In the genomic region with DNA sequence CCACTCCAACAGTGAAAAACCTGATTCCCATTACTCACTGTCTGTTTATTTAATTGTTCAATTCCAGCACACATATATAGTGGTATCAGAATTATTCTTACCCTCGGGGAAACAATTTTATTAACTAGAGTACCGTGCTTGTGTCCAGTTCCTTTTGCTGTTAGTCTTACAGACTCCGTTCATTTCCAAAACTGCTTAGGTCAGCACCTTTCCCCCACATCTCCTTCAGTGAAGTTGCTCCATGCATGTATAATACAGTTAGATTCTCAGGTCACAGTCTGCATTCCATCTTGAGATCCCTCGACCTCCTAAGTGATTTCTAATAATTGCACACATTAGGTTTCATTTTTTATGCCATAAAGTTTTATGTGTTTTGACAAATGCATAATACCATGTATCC, we compare ENCODE assay signal across 24 cellular contexts. TPM values are rescaled to one million over a fixed set of nuclear protein-coding genes. Genes with fewer than 3 reads are reported as not detected.
DNase-seq lines count a peak whose midpoint lies in the region; ATAC-seq, FAIRE-seq and TF ChIP-seq lines count a peak whose summit lies in the region.
"Had no signal": no experiment of that assay in that cellular context is flagged by ENCODE, and none has a peak within 500 bp of the region (broad histone marks: within the 10 kb centered on the region; RNA-seq: fewer than 3 reads in every experiment).

No MANE protein-coding gene starts in this region.

- in situ Hi-C loops in HepG2 (cut with HindIII; ENCODE audit: extremely low pct_ligation_motif_present, low pct_unique_long_range_greater_than_20kb) (no loop called here), IMR-90 (cut with MboI; ENCODE audit: low sequenced_read_pairs) (no loop called here)

- H3K14ac ChIP-seq in IMR-90 (replicated peaks; ENCODE audit: low read depth, low read length) (no peak overlapping the region), H1 (ENCODE audit: insufficient read length) (no peak overlapping the region)

- WGBS in HepG2 (ENCODE audit: low lambda C conversion rate), result 14% methylated on average over 4 of the region's 4 CpGs
- 58% methylated on average over 4 of the region's 4 CpGs for WGBS in right lobe of liver (ENCODE audit: insufficient coverage, low coverage, low lambda C conversion rate, missing lambda C conversion rate)
- WGBS in IMR-90 (ENCODE audit: extremely low coverage in 2 of 2, insufficient read length in 1 of 2), 2 experiments, result 100% methylated on average over 1 of the region's 4 CpGs; no CpG with 5 or more reads in 1 of the 2 experiments
- WGBS in H1 (ENCODE audit: extremely low coverage in 1 of 2, insufficient coverage in 1 of 2, insufficient read length in 1 of 2, insufficient replicate concordance in 2 of 2, low coverage in 1 of 2, low lambda C conversion rate in 2 of 2, missing lambda C conversion rate in 1 of 2), 2 experiments, result 90% methylated on average over 4 of the region's 4 CpGs; no CpG with 5 or more reads in 1 of the 2 experiments

- ATAC-seq in HepG2 (no peak), right lobe of liver (no peak), IMR-90 (ENCODE audit: low read depth) (no peak), GM21447 (IDR thresholded peaks at IDR 0.05; ENCODE audit: unreplicated experiment) (no peak)
- ATAC-seq: GM12878 had no signal

- H2AK5ac ChIP-seq in IMR-90 (ENCODE audit: low read depth, low read length) (no peak overlapping the region), H1 (ENCODE audit: low read depth, low read length) (no peak overlapping the region)

- no peak overlapping the region for H4K91ac ChIP-seq in IMR-90 (ENCODE audit: insufficient read depth, low read depth, low read length)
- no peak overlapping the region for H4K91ac ChIP-seq in H1 (replicated peaks; ENCODE audit: insufficient read length, low read length)

- H3K23ac ChIP-seq in IMR-90 (ENCODE audit: low read depth, low read length), result no peak overlapping the region
- H3K23ac ChIP-seq in H1 (ENCODE audit: insufficient read length), result no peak overlapping the region

- H3K9ac ChIP-seq in HepG2 (ENCODE audit: insufficient read depth, low read depth, low read length) (no peak overlapping the region), IMR-90 (ENCODE audit: low read depth, low read length) (no peak overlapping the region), H1 (replicated peaks in 1 of 4; ENCODE audit: extremely low read depth in 1 of 4, low read depth in 3 of 4, low read length in 3 of 4) (no peak overlapping the region)
- H3K9ac ChIP-seq: BLaER1 had no signal

- dilution Hi-C loops in IMR-90 (cut with HindIII; ENCODE audit: low sequenced_read_pairs, unreplicated experiment), result no loop called here

- H3K18ac ChIP-seq in IMR-90 (ENCODE audit: low read depth, low read length), result no peak overlapping the region
- no peak overlapping the region for H3K18ac ChIP-seq in H1 (ENCODE audit: extremely low read depth, low read length)

- H2BK15ac ChIP-seq in IMR-90 (ENCODE audit: low read depth, low read length) (no peak overlapping the region), H1 (ENCODE audit: low read length) (no peak overlapping the region)

- no peak overlapping the region for H2BK5ac ChIP-seq in IMR-90 (ENCODE audit: low read depth, low read length, poor library complexity, severe bottlenecking)
- no peak overlapping the region for H2BK5ac ChIP-seq in H1 (ENCODE audit: low read depth, low read length)

- no peaks in the 10 kb centered on the region for H3K27me3 ChIP-seq in HepG2 (ENCODE audit: control insufficient read depth in 1 of 2, insufficient read depth in 2 of 2, low read length in 2 of 2)
- H3K27me3 ChIP-seq in right lobe of liver, result no peaks in the 10 kb centered on the region
- peaks cover 2% of the 10 kb centered on the region; the same call in 1 of the 2 replicates for H3K27me3 ChIP-seq in IMR-90 (ENCODE audit: control insufficient read depth, insufficient read depth, low read length)
- H3K27me3 ChIP-seq in H1 (replicated peaks in 1 of 4; ENCODE audit: control insufficient read depth in 3 of 4, extremely low read depth in 1 of 4, insufficient read depth in 3 of 4, low read length in 3 of 4), result no peaks in the 10 kb centered on the region
- H3K27me3 ChIP-seq: BE2C, BLaER1 had no signal

- H3K36me3 ChIP-seq in HepG2 (replicated peaks in 1 of 2; ENCODE audit: control insufficient read depth in 1 of 2, insufficient read depth in 2 of 2, low read length in 2 of 2) (no peaks in the 10 kb centered on the region), right lobe of liver (no peaks in the 10 kb centered on the region), IMR-90 (ENCODE audit: control insufficient read depth, insufficient read depth, low read length) (no peaks in the 10 kb centered on the region), H1 (ENCODE audit: control insufficient read depth in 2 of 4, insufficient read depth in 4 of 4, low read length in 3 of 4) (no peaks in the 10 kb centered on the region)
- H3K36me3 ChIP-seq: BE2C, BLaER1 had no signal

- H3K9me3 ChIP-seq in HepG2 (ENCODE audit: low read length) (no peaks in the 10 kb centered on the region), right lobe of liver (no peaks in the 10 kb centered on the region), IMR-90 (ENCODE audit: control insufficient read depth, insufficient read depth, low read length) (no peaks in the 10 kb centered on the region), H1 (ENCODE audit: insufficient read depth in 2 of 2, low read depth in 1 of 2, low read length in 1 of 2) (no peaks in the 10 kb centered on the region)
- H3K9me3 ChIP-seq: BE2C, BLaER1 had no signal

- no peak overlapping the region for H2AFZ ChIP-seq in HepG2 (ENCODE audit: low read length)
- H2AFZ ChIP-seq in IMR-90 (replicated peaks; ENCODE audit: low read length, poor library complexity), result no peak overlapping the region
- H2AFZ ChIP-seq in H1 (ENCODE audit: low read length), result no peak overlapping the region

- no peak overlapping the region for H4K8ac ChIP-seq in IMR-90 (ENCODE audit: low read depth in 2 of 2, low read length in 2 of 2)
- no peak overlapping the region for H4K8ac ChIP-seq in H1 (ENCODE audit: extremely low read depth, insufficient read depth, low read length)

- no peaks in the 10 kb centered on the region for H4K20me1 ChIP-seq in HepG2 (ENCODE audit: insufficient read depth, low read length)
- H4K20me1 ChIP-seq in IMR-90 (ENCODE audit: insufficient read depth, low read length), result no peaks in the 10 kb centered on the region
- H4K20me1 ChIP-seq in H1 (replicated peaks in 1 of 2; ENCODE audit: control insufficient read depth in 1 of 2, insufficient read depth in 2 of 2, low read length in 2 of 2), result no peaks in the 10 kb centered on the region
- H4K20me1 ChIP-seq: BLaER1 had no signal

- no peak overlapping the region for H3K4me3 ChIP-seq in HepG2 (replicated peaks in 1 of 3; ENCODE audit: insufficient read depth in 1 of 3, low read depth in 2 of 3, low read length in 3 of 3)
- no peak overlapping the region for H3K4me3 ChIP-seq in right lobe of liver
- no peak overlapping the region for H3K4me3 ChIP-seq in IMR-90 (ENCODE audit: insufficient read depth, low read depth, low read length)
- H3K4me3 ChIP-seq in H1 (ENCODE audit: extremely low read depth in 1 of 4, insufficient read depth in 2 of 4, low read depth in 3 of 4, low read length in 4 of 4), result no peak overlapping the region
- H3K4me3 ChIP-seq: BLaER1, GM12878 had no signal

- no peak for FAIRE-seq in HepG2 (lab: Jason Lieb, UNC)
- FAIRE-seq in H1 (lab: Jason Lieb, UNC), result no peak
- FAIRE-seq: GM12878, GM19239 had no signal

- no peak overlapping the region for H2BK120ac ChIP-seq in IMR-90 (ENCODE audit: low read depth, low read length)
- no peak overlapping the region for H2BK120ac ChIP-seq in H1 (replicated peaks; ENCODE audit: low read depth, low read length)

- DNase-seq in HepG2 (ENCODE audit: low spot score) (no peak), right lobe of liver (no peak), IMR-90 (no peak), H1 (ENCODE audit: low read depth in 1 of 2, low spot score in 2 of 2) (no peak), RKO (ENCODE audit: low spot score) (no peak)
- DNase-seq: ACHN; BE2C; C1 segment of cervical spinal cord; CD4-positive, alpha-beta memory T cell; CD4-positive, CD25-positive, alpha-beta regulatory T cell; DMS 273 treated with DMSO at 0.1 percent for 48 hours; DMS153; DMS53; DMS79; DND-41; EL; GDM1 had no signal

- TF ChIP-seq CTCF in HepG2 (CRISPR knock-in tag; IDR thresholded peaks at IDR 0.05) (no peak), right lobe of liver (IDR thresholded peaks at IDR 0.05) (no peak), IMR-90 (conservative IDR thresholded peaks at IDR 0.05; ENCODE audit: low read depth, low read length) (no peak), H1 (IDR thresholded peaks at IDR 0.05; ENCODE audit: control extremely low read depth in 1 of 3, insufficient read depth in 1 of 3, low read depth in 1 of 3, low read length in 3 of 3) (no peak)

- H2BK20ac ChIP-seq in IMR-90 (ENCODE audit: low read depth, low read length), result no peak overlapping the region
- H2BK20ac ChIP-seq in H1 (ENCODE audit: low read length), result no peak overlapping the region

- H3K79me2 ChIP-seq in HepG2 (ENCODE audit: insufficient read depth, low read length) (no peaks in the 10 kb centered on the region), H1 (ENCODE audit: control insufficient read depth in 1 of 2, insufficient read depth in 2 of 2, low read length in 2 of 2) (no peaks in the 10 kb centered on the region)

- H2BK12ac ChIP-seq in H1 (ENCODE audit: low read depth, low read length), result no peak overlapping the region

- H2AK9ac ChIP-seq in IMR-90 (replicated peaks; ENCODE audit: low read depth, low read length, poor library complexity), result no peak overlapping the region

- CTCF ChIA-PET in HepG2 (lab: Yijun Ruan, JAX; ENCODE audit: low intra/inter-chr PET ratio, low total read pairs) (no interaction called here), IMR-90 (lab: Yijun Ruan, JAX) (no interaction called here), H1 (lab: Charles Lee; ENCODE audit: partially characterized antibody) (no interaction called here)

- TF ChIP-seq RAD21 in HepG2 (CRISPR knock-in tag; IDR thresholded peaks at IDR 0.05) (no peak), IMR-90 (IDR thresholded peaks at IDR 0.05; ENCODE audit: low read length) (no peak), H1 (IDR thresholded peaks at IDR 0.05 in 1 of 2, conservative IDR thresholded peaks at IDR 0.05 in 1 of 2; ENCODE audit: low read depth in 2 of 2, low read length in 2 of 2) (no peak)

- H3K27ac ChIP-seq in HepG2 (ENCODE audit: extremely low read length, insufficient read depth, low read length), result no peak overlapping the region
- no peak overlapping the region for H3K27ac ChIP-seq in right lobe of liver
- H3K27ac ChIP-seq in IMR-90 (ENCODE audit: insufficient read depth, low read length), result no peak overlapping the region
- H3K27ac ChIP-seq in H1 (ENCODE audit: low read depth, low read length), result no peak overlapping the region
- H3K27ac ChIP-seq: 22Rv1, BLaER1 had no signal

- no peak overlapping the region for H3K4me2 ChIP-seq in HepG2 (ENCODE audit: low read depth, low read length)
- H3K4me2 ChIP-seq in IMR-90 (ENCODE audit: low read depth, low read length), result no peak overlapping the region
- no peak overlapping the region for H3K4me2 ChIP-seq in H1 (ENCODE audit: insufficient read depth in 1 of 2, low read depth in 2 of 2, low read length in 2 of 2)
- H3K4me2 ChIP-seq: BLaER1 had no signal

- no peak overlapping the region for H3K56ac ChIP-seq in IMR-90 (ENCODE audit: extremely low read depth, insufficient read depth, low read length)
- H3K56ac ChIP-seq in H1 (replicated peaks; ENCODE audit: insufficient read length, low read depth, low read length), result no peak overlapping the region

- POLR2A ChIA-PET in HepG2 (lab: Yijun Ruan, JAX) (no interaction called here), IMR-90 (lab: Charles Lee; ENCODE audit: unreplicated experiment) (no interaction called here), H1 (lab: Charles Lee; ENCODE audit: partially characterized antibody) (no interaction called here)

- TF ChIP-seq POLR2A in HepG2 (IDR thresholded peaks at IDR 0.05; ENCODE audit: insufficient read depth in 1 of 2, low read depth in 2 of 2, low read length in 2 of 2), result no peak
- TF ChIP-seq POLR2A in right lobe of liver (IDR thresholded peaks at IDR 0.05), result no peak
- no peak for TF ChIP-seq POLR2A in IMR-90 (IDR thresholded peaks at IDR 0.05; ENCODE audit: low read depth, low read length)
- no peak for TF ChIP-seq POLR2A in H1 (IDR thresholded peaks at IDR 0.05; ENCODE audit: control extremely low read depth in 1 of 2, low read depth in 2 of 2, low read length in 2 of 2)

- intact Hi-C loops in HepG2 (cut with micrococcal nuclease; ENCODE audit: unreplicated experiment) (no loop called here), right lobe of liver (cut with DNase I) (no loop called here), IMR-90 (cut with micrococcal nuclease) (no loop called here)

- H3K9me1 ChIP-seq in IMR-90 (ENCODE audit: insufficient read depth, low read length), result no peaks in the 10 kb centered on the region

- H4K5ac ChIP-seq in IMR-90 (ENCODE audit: low read depth, low read length) (no peak overlapping the region), H1 (ENCODE audit: insufficient read length, low read depth, low read length) (no peak overlapping the region)

- H3K23me2 ChIP-seq in H1 (ENCODE audit: low read depth, low read length), result no peaks in the 10 kb centered on the region

- no peaks in the 10 kb centered on the region for H3K4me1 ChIP-seq in HepG2 (ENCODE audit: insufficient read depth, low read length)
- no peaks in the 10 kb centered on the region for H3K4me1 ChIP-seq in right lobe of liver
- H3K4me1 ChIP-seq in IMR-90 (ENCODE audit: control insufficient read depth, insufficient read depth, low read length), result no peaks in the 10 kb centered on the region
- no peaks in the 10 kb centered on the region for H3K4me1 ChIP-seq in H1 (replicated peaks in 1 of 4; ENCODE audit: control insufficient read depth in 3 of 4, insufficient read depth in 4 of 4, low read length in 3 of 4)
- H3K4me1 ChIP-seq: BE2C, BLaER1 had no signal

- H3K4ac ChIP-seq in IMR-90 (ENCODE audit: low read depth, low read length), result no peak overlapping the region
- H3K4ac ChIP-seq in H1 (replicated peaks; ENCODE audit: insufficient read length, low read depth, low read length), result no peak overlapping the region

- TF ChIP-seq EP300 in HepG2 (IDR thresholded peaks at IDR 0.05; ENCODE audit: low read depth in 2 of 2, low read length in 2 of 2) (no peak), HepG2 (CRISPR knock-in tag; IDR thresholded peaks at IDR 0.05; ENCODE audit: borderline replicate concordance) (no peak), H1 (IDR thresholded peaks at IDR 0.05; ENCODE audit: borderline replicate concordance in 1 of 2, low read depth in 2 of 2, low read length in 2 of 2) (no peak)

- no peaks in the 10 kb centered on the region for H3K79me1 ChIP-seq in IMR-90 (ENCODE audit: low read depth in 1 of 2, low read length in 2 of 2)
- H3K79me1 ChIP-seq in H1 (ENCODE audit: low read depth, low read length), result no peaks in the 10 kb centered on the region

- no TSS peak for BruUV-seq in HepG2 (replicated peaks; lab: Mats Ljungman, UMichigan)
- BruUV-seq in IMR-90 (replicated peaks; lab: Mats Ljungman, UMichigan), result no TSS peak

RNA-seq across cellular contexts. Expression of gene ZNF521, which starts 56.3 kb away (rescaled TPM):
- total RNA-seq in HepG2 (2016; rRNA removed; fragmentation: Illumina TruSeq; extraction: Trizol) (0.02 TPM in 1 of 2 replicates, not detected in the other), right lobe of liver (1 to 10 TPM in 3 of 6 experiments, under 1 TPM in 3; 0.31 to 2.9 (median 1.3) TPM), IMR-90 (2012; rRNA removed) (44.7 and 59.3 TPM in 2 replicates)
- not detected in 2 replicates for total RNA-seq in HepG2 (2016; cell fraction: cytosol; rRNA removed; fragmentation: Illumina TruSeq; extraction: Trizol; ENCODE audit: low read depth)
- not detected in 2 replicates for total RNA-seq in HepG2 (2016; cell fraction: insoluble cytoplasmic fraction; rRNA removed; fragmentation: Illumina TruSeq; extraction: Trizol)
- not detected in 2 replicates for total RNA-seq in HepG2 (2016; cell fraction: membrane; rRNA removed; fragmentation: Illumina TruSeq; extraction: Trizol)
- not detected in 2 replicates for total RNA-seq in HepG2 (2016; cell fraction: nucleus; rRNA removed; fragmentation: Illumina TruSeq; extraction: Trizol)
- polyA plus RNA-seq in HepG2 (2011; rRNA removed) (not detected in 2 replicates), IMR-90 (2012; rRNA removed) (21.5 and 30.2 TPM in 2 replicates), H1 (2011; rRNA removed) (9.5 and 12.6 TPM in 2 replicates)
- polyA plus RNA-seq in HepG2 (2011; cell fraction: cytosol; rRNA removed), result not detected in 2 replicates
- polyA plus RNA-seq in HepG2 (2011; cell fraction: nucleus; rRNA removed), result not detected in 2 replicates
- not detected in 2 replicates for polyA plus RNA-seq in HepG2 (2012)
- not detected in 2 replicates for polyA plus RNA-seq in HepG2 (2016; cell fraction: cytosol; fragmentation: Illumina TruSeq; extraction: Trizol; ENCODE audit: low read depth)
- polyA plus RNA-seq in HepG2 (2016; cell fraction: insoluble cytoplasmic fraction; fragmentation: Illumina TruSeq; extraction: Trizol; ENCODE audit: low read depth), result not detected in 2 replicates
- polyA plus RNA-seq in HepG2 (2016; cell fraction: membrane; fragmentation: Illumina TruSeq; extraction: Trizol; ENCODE audit: low read depth), result not detected in 2 replicates
- not detected in 2 replicates for polyA plus RNA-seq in HepG2 (2016; cell fraction: nucleus; fragmentation: Illumina TruSeq; extraction: Trizol; ENCODE audit: insufficient read depth, low read depth)
- polyA minus RNA-seq in HepG2 (2011; rRNA and poly(A)+ RNA removed; ENCODE audit: low replicate concordance), result 0.04 and 0.05 TPM in 2 replicates
- not detected in 2 replicates for polyA minus RNA-seq in HepG2 (2011; cell fraction: cytosol; rRNA and poly(A)+ RNA removed)
- polyA minus RNA-seq in HepG2 (2011; cell fraction: nucleus; rRNA and poly(A)+ RNA removed), result not detected in 2 replicates
- polyA plus RNA-seq in IMR-90 (2012; cell fraction: cytosol; rRNA removed), result 18.6 and 25.8 TPM in 2 replicates
- 17.7 and 26.3 TPM in 2 replicates for polyA plus RNA-seq in IMR-90 (2012; cell fraction: nucleus; rRNA removed; ENCODE audit: low replicate concordance)
- 15.8 and 16.8 TPM in 2 replicates for total RNA-seq in H1 (2021; fragmentation: NEBNext Ultra II Directional; extraction: Animal tissue kit (Norgen Biotek cat#: 25700))
- 24.2 TPM for polyA plus RNA-seq in H1 (2011; cell fraction: cytosol; rRNA removed)
- polyA plus RNA-seq in H1 (2011; cell fraction: nucleus; rRNA removed), result 27.7 TPM
- 8.9 to 12.8 TPM (median 10.5 TPM) in 4 replicates for polyA plus RNA-seq in H1 (2012, experiment 1 of 2)
- polyA plus RNA-seq in H1 (2012, experiment 2 of 2), result 0.41 TPM
- 3.7 TPM for polyA plus RNA-seq in H1 (2013, experiment 1 of 2)
- 2.9 TPM for polyA plus RNA-seq in H1 (2013, experiment 2 of 2)
- polyA minus RNA-seq in H1 (2011; rRNA and poly(A)+ RNA removed), result 84.4 and 98.4 TPM in 2 replicates
- polyA minus RNA-seq in H1 (2011; cell fraction: cytosol; rRNA and poly(A)+ RNA removed), result 14.1 TPM
- 120 TPM for polyA minus RNA-seq in H1 (2011; cell fraction: nucleus; rRNA and poly(A)+ RNA removed)
- total RNA-seq: A172; A673; CD4-positive, alpha-beta memory T cell had no signal
- polyA plus RNA-seq: CD4-positive, alpha-beta memory T cell; CD4-positive, CD25-positive, alpha-beta regulatory T cell had no signal

Comparison
In these comparisons a context has a peak if more than half of its experiments do, and no peak if none do; other contexts are left out.
1. Of the 41 proteins assayed by ChIP-seq in both HepG2 and H1: peak only in HepG2: none; only in H1: none; in both: MAFK; in neither: 40.